ENCODE assay signal across 12 cellular contexts in genomic region chr20:41392871-41393704, GRCh38. TPM values are rescaled to one million over a fixed set of nuclear protein-coding genes. Genes with fewer than 3 reads are reported as not detected.
A peak's percentile ranks its signal among the peaks of the same experiment; 100 is the strongest.
DNase-seq lines count a peak whose midpoint lies in the region; ATAC-seq and TF ChIP-seq lines count a peak whose summit lies in the region.
"Had no signal": no experiment of that assay in that cellular context is flagged by ENCODE, and none has a peak within 500 bp of the region (broad histone marks: within the 10 kb centered on the region; RNA-seq: fewer than 3 reads in every experiment).

No MANE protein-coding gene starts in this region.

- POLR2A ChIA-PET in activated CD4-positive, alpha-beta T cell treated with anti-CD3 and anti-CD28 coated beads, Interleukin-2, amount 10 ng/mL, durations not matched to agents 7 days and 5 days (lab: Charles Lee) = no interaction called here

- H3K4me3 ChIP-seq in mammary epithelial cell (replicated peaks in 1 of 3; ENCODE audit: insufficient read depth in 1 of 3, low read depth in 2 of 3, low read length in 3 of 3) (no peak overlapping the region), heart right ventricle (no peak overlapping the region), osteoblast (ENCODE audit: insufficient read depth, low read length) (no peak overlapping the region)
- H3K4me3 ChIP-seq: ascending aorta had no signal

- in situ Hi-C loops in mammary epithelial cell (cut with MboI; ENCODE audit: low sequenced_read_pairs in 2 of 2) = no loop called here

- CTCF ChIA-PET in mammary epithelial cell (lab: Charles Lee; ENCODE audit: low non-redundant PET) = no interaction called here
- CTCF ChIA-PET in activated CD4-positive, alpha-beta T cell treated with anti-CD3 and anti-CD28 coated beads, Interleukin-2, amount 10 ng/mL, durations not matched to agents 7 days and 5 days (lab: Charles Lee) = no interaction called here

- no peaks in the 10 kb centered on the region for H3K9me3 ChIP-seq in mammary epithelial cell (replicated peaks; ENCODE audit: insufficient read depth, low read length)
- H3K9me3 ChIP-seq in heart right ventricle = no peaks in the 10 kb centered on the region
- H3K9me3 ChIP-seq in osteoblast (ENCODE audit: low read depth, low read length) = no peaks in the 10 kb centered on the region
- H3K9me3 ChIP-seq: ascending aorta had no signal

- no peaks in the 10 kb centered on the region for H3K9me3 Mint-ChIP-seq in osteocyte (ENCODE audit: unreplicated experiment)
- no peaks in the 10 kb centered on the region for H3K9me3 Mint-ChIP-seq in activated CD4-positive, alpha-beta T cell treated with anti-CD3 and anti-CD28 coated beads, Interleukin-2, amount 10 ng/mL, durations not matched to agents 7 days and 5 days

- H3K36me3 Mint-ChIP-seq in osteocyte (ENCODE audit: unreplicated experiment) = no peaks in the 10 kb centered on the region
- no peaks in the 10 kb centered on the region for H3K36me3 Mint-ChIP-seq in activated CD4-positive, alpha-beta T cell treated with anti-CD3 and anti-CD28 coated beads, Interleukin-2, amount 10 ng/mL, durations not matched to agents 7 days and 5 days (ENCODE audit: low read depth)

- H2AFZ ChIP-seq in mammary epithelial cell (ENCODE audit: low read depth, low read length) (peak overlapping the region; percentile 2), osteoblast (ENCODE audit: low read length) (no peak overlapping the region)

- H3K27ac Mint-ChIP-seq in osteocyte (ENCODE audit: unreplicated experiment) = no peak overlapping the region
- H3K27ac Mint-ChIP-seq in activated CD4-positive, alpha-beta T cell treated with anti-CD3 and anti-CD28 coated beads, Interleukin-2, amount 10 ng/mL, durations not matched to agents 7 days and 5 days = no peak overlapping the region

- no TSS peak for BruUV-seq in mammary epithelial cell (replicated peaks; lab: Mats Ljungman, UMichigan)

- H3K27ac ChIP-seq in C4-2B (peak overlapping the region; percentile 38), mammary epithelial cell (ENCODE audit: insufficient read depth, low read depth, low read length) (no peak overlapping the region), heart right ventricle (peak overlapping the region in 9 of 10 donors; percentile 1 to 81 (median 58)), osteoblast (ENCODE audit: low read depth, low read length) (no peak overlapping the region)
- H3K27ac ChIP-seq: ascending aorta had no signal

- intact Hi-C loops in mammary epithelial cell (cut with micrococcal nuclease) = no loop called here
- intact Hi-C loops in heart right ventricle (cut with DNase I) = loop anchor here in 1 of 10 donors (5.0 kb wide), 1 partner anchor 46 kb away; no protein-coding TSS in a partner anchor

- no peak overlapping the region for H3K4me3 Mint-ChIP-seq in osteocyte (ENCODE audit: unreplicated experiment)
- H3K4me3 Mint-ChIP-seq in activated CD4-positive, alpha-beta T cell treated with anti-CD3 and anti-CD28 coated beads, Interleukin-2, amount 10 ng/mL, durations not matched to agents 7 days and 5 days = no peak overlapping the region

- dilution Hi-C loops in mammary epithelial cell (cut with HindIII; ENCODE audit: low sequenced_read_pairs) = no loop called here

- no peak for DNase-seq in mammary epithelial cell
- peak; percentile 74 to 86 for DNase-seq in heart right ventricle
- peak; percentile 38 for DNase-seq in osteoblast (ENCODE audit: insufficient read length, low spot score, missing footprints)
- no peak for DNase-seq in osteocyte (ENCODE audit: extremely low spot score, unreplicated experiment)
- no peak for DNase-seq in activated CD4-positive, alpha-beta T cell treated with anti-CD3 and anti-CD28 coated beads, Interleukin-2, amount 10 ng/mL, durations not matched to agents 7 days and 5 days
- DNase-seq: IMR-90; stimulated activated CD8-positive, alpha-beta memory T cell treated with anti-CD3 and anti-CD28 coated beads, Interleukin-4, amount 100 ng/mL, for 48 hours; T1000 had no signal

- no peak overlapping the region for H3K9ac ChIP-seq in mammary epithelial cell (ENCODE audit: insufficient read depth, low read length)

- no peak overlapping the region for H3K4me2 ChIP-seq in mammary epithelial cell (ENCODE audit: insufficient read depth, low read depth, low read length)
- no peak overlapping the region for H3K4me2 ChIP-seq in osteoblast (ENCODE audit: insufficient read depth, low read length)

- ATAC-seq in heart right ventricle (peak; percentile 72 to 95 (median 88)), HG03135 (IDR thresholded peaks at IDR 0.05; ENCODE audit: unreplicated experiment) (no peak), GM18511 (IDR thresholded peaks at IDR 0.05; ENCODE audit: unreplicated experiment) (no peak)

- H4K20me1 ChIP-seq in mammary epithelial cell (ENCODE audit: insufficient read depth, low read length) = no peaks in the 10 kb centered on the region
- no peaks in the 10 kb centered on the region for H4K20me1 ChIP-seq in osteoblast (ENCODE audit: insufficient read depth, low read length)

- H3K4me1 Mint-ChIP-seq in osteocyte (ENCODE audit: unreplicated experiment) = peaks cover 17% of the 10 kb centered on the region
- no peaks in the 10 kb centered on the region for H3K4me1 Mint-ChIP-seq in activated CD4-positive, alpha-beta T cell treated with anti-CD3 and anti-CD28 coated beads, Interleukin-2, amount 10 ng/mL, durations not matched to agents 7 days and 5 days

- no peaks in the 10 kb centered on the region for H3K36me3 ChIP-seq in mammary epithelial cell (ENCODE audit: insufficient read depth, low read length)
- no peaks in the 10 kb centered on the region for H3K36me3 ChIP-seq in heart right ventricle
- no peaks in the 10 kb centered on the region for H3K36me3 ChIP-seq in osteoblast (ENCODE audit: insufficient read depth, low read length)
- H3K36me3 ChIP-seq: ascending aorta had no signal

- H3K4me1 ChIP-seq in mammary epithelial cell (ENCODE audit: insufficient read depth, low read length) (peaks cover 19% of the 10 kb centered on the region), heart right ventricle (peaks cover 7 to 57% (median 32%) of the 10 kb centered on the region in 9 donors), osteoblast (ENCODE audit: insufficient read depth, low read length) (no peaks in the 10 kb centered on the region)
- H3K4me1 ChIP-seq: ascending aorta had no signal

- 23% methylated on average over 12 of the region's 12 CpGs for WGBS in mammary epithelial cell (ENCODE audit: low coverage, missing lambda C conversion rate)
- 51 to 60% methylated on average over 12 of the region's 12 CpGs for WGBS in heart right ventricle, 2 donors

- H3K79me2 ChIP-seq in mammary epithelial cell (ENCODE audit: insufficient read depth, low read length) = no peaks in the 10 kb centered on the region
- H3K79me2 ChIP-seq in osteoblast (ENCODE audit: insufficient read depth, low read length) = no peaks in the 10 kb centered on the region

- no peaks in the 10 kb centered on the region for H3K27me3 ChIP-seq in mammary epithelial cell (ENCODE audit: insufficient read depth, low read length)
- no peaks in the 10 kb centered on the region for H3K27me3 ChIP-seq in heart right ventricle
- H3K27me3 ChIP-seq in osteoblast (ENCODE audit: insufficient read depth, low read length) = no peaks in the 10 kb centered on the region
- H3K27me3 ChIP-seq: ascending aorta had no signal

- no peaks in the 10 kb centered on the region for H3K27me3 Mint-ChIP-seq in osteocyte (ENCODE audit: unreplicated experiment)
- H3K27me3 Mint-ChIP-seq in activated CD4-positive, alpha-beta T cell treated with anti-CD3 and anti-CD28 coated beads, Interleukin-2, amount 10 ng/mL, durations not matched to agents 7 days and 5 days = peaks cover 4% of the 10 kb centered on the region

- TF ChIP-seq CTCF in C4-2B (conservative IDR thresholded peaks at IDR 0.05) (no peak), mammary epithelial cell (conservative IDR thresholded peaks at IDR 0.05 in 1 of 2, IDR thresholded peaks at IDR 0.05 in 1 of 2; ENCODE audit: extremely low read depth in 1 of 2, insufficient read depth in 1 of 2, low read depth in 1 of 2, low read length in 2 of 2) (no peak), heart right ventricle (IDR thresholded peaks at IDR 0.05) (no peak), osteoblast (IDR thresholded peaks at IDR 0.05; ENCODE audit: extremely low read depth, low read depth, low read length) (no peak), osteocyte (IDR thresholded peaks at IDR 0.05) (no peak)

RNA-seq across cellular contexts. Expression of gene EMILIN3, which starts 26.5 kb away (rescaled TPM):
- not detected for total RNA-seq in mammary epithelial cell
- 0.02 TPM for polyA plus RNA-seq in mammary epithelial cell
- not detected for polyA minus RNA-seq in mammary epithelial cell
- total RNA-seq in heart right ventricle = 1 to 10 TPM in 8 of 10 donors, under 1 TPM in 2; 0.20 to 5.3 (median 2.8) TPM
- polyA plus RNA-seq in heart right ventricle = 1 to 10 TPM; 2.1 to 6.4 TPM
- not detected in 2 replicates for total RNA-seq in osteoblast
- total RNA-seq in osteocyte = 1.5 and 2.1 TPM in 2 replicates
- total RNA-seq in activated CD4-positive, alpha-beta T cell treated with anti-CD3 and anti-CD28 coated beads, Interleukin-2, amount 10 ng/mL, durations not matched to agents 7 days and 5 days = not detected

RNA-seq across cellular contexts. Expression of gene LPIN3, which starts 52.5 kb away (rescaled TPM):
- 10 to 100 TPM; 16.0 to 20.8 TPM for total RNA-seq in mammary epithelial cell
- 16.2 TPM for polyA plus RNA-seq in mammary epithelial cell
- 16.2 TPM for polyA minus RNA-seq in mammary epithelial cell
- 10 to 100 TPM; 12.5 to 26.5 (median 18.2) TPM for total RNA-seq in heart right ventricle
- polyA plus RNA-seq in heart right ventricle = 10 to 100 TPM; 11.1 to 45.5 TPM
- 9.0 and 10.3 TPM in 2 replicates for total RNA-seq in osteoblast
- total RNA-seq in osteocyte = 2.9 and 3.2 TPM in 2 replicates
- total RNA-seq in activated CD4-positive, alpha-beta T cell treated with anti-CD3 and anti-CD28 coated beads, Interleukin-2, amount 10 ng/mL, durations not matched to agents 7 days and 5 days = 1 to 10 TPM; 4.3 to 4.6 TPM

Comparison
In these comparisons a context has a peak if more than half of its experiments do, and no peak if none do; other contexts are left out.
1. H3K27ac ChIP-seq: peak in C4-2B (single experiment) and heart right ventricle (9 of 10); none in mammary epithelial cell (single experiment) and osteoblast (single experiment).
2. DNase-seq: peak in heart right ventricle (2 of 2) and osteoblast (single experiment); none in mammary epithelial cell (single experiment), osteocyte (single experiment) and activated CD4-positive, alpha-beta T cell treated with anti-CD3 and anti-CD28 coated beads, Interleukin-2, amount 10 ng/mL, durations not matched to agents 7 days and 5 days (single experiment).
3. ATAC-seq: peak in heart right ventricle (8 of 8); none in HG03135 (single experiment) and GM18511 (single experiment).